In genomic region chr17:56834380-56835258, GRCh38 we compare ENCODE assay signal across 8 cellular contexts.
DNase-seq lines count a peak whose midpoint lies in the region; ATAC-seq and TF ChIP-seq lines count a peak whose summit lies in the region.

No MANE protein-coding gene starts in this region.

- peak overlapping the region in 19 of 21 experiments; percentile 31 to 86 (median 79) for H3K27ac ChIP-seq in skin epidermis

- H3K4me3 ChIP-seq in iPS-15b (ENCODE audit: low read depth, low read length): peak overlapping the region; percentile 59
- peak overlapping the region; percentile 56 to 86 (median 65) for H3K4me3 ChIP-seq in skin epidermis

- peaks cover 33% of the 10 kb centered on the region for H3K27me3 ChIP-seq in iPS-15b (ENCODE audit: control insufficient read depth, insufficient read depth, low read length)

- TF ChIP-seq EP300 in Ishikawa (IDR thresholded peaks at IDR 0.05; ENCODE audit: borderline replicate concordance): no peak

- H3K4me1 ChIP-seq in iPS-15b (ENCODE audit: control insufficient read depth, insufficient read depth, low read length): peaks cover 8% of the 10 kb centered on the region

- peak overlapping the region; percentile 51 for H3K9ac ChIP-seq in iPS-15b (ENCODE audit: low read depth, low read length)

- no peaks in the 10 kb centered on the region for H3K9me3 ChIP-seq in iPS-15b (ENCODE audit: control insufficient read depth, insufficient read depth, low read length)

- peak; percentile 50 for DNase-seq in DMS153 treated with DMSO at 0.1 percent for 48 hours (lab: John Stamatoyannopoulos, UW; ENCODE audit: unreplicated experiment)
- DNase-seq in T-helper 1 cell: peak; percentile 41 to 84 (median 64)
- peak in 46 of 58 donors; percentile 9 to 72 (median 38) for DNase-seq in anterior cingulate cortex (lab: John Stamatoyannopoulos, UW)
- no peak for DNase-seq in pons (ENCODE audit: low spot score)

- no peaks in the 10 kb centered on the region for H3K36me3 ChIP-seq in iPS-15b (ENCODE audit: control insufficient read depth, insufficient read depth, low read length)

- ATAC-seq in GM21515 (IDR thresholded peaks at IDR 0.05; ENCODE audit: unreplicated experiment): peak; percentile 34

- no peak for TF ChIP-seq RAD21 in Ishikawa (IDR thresholded peaks at IDR 0.05; ENCODE audit: low read depth)

TF ChIP-seq in Ishikawa, 13 proteins besides CTCF, POLR2A, EP300 and RAD21:
- TF ChIP-seq TCF12 (IDR thresholded peaks at IDR 0.05; ENCODE audit: low read depth) (peak; percentile 10; the same call in 1 of the 2 replicates), REST (IDR thresholded peaks at IDR 0.05; ENCODE audit: low read depth) (no peak), FOXM1 (IDR thresholded peaks at IDR 0.05; ENCODE audit: borderline replicate concordance, low read depth) (no peak), CREB1 (IDR thresholded peaks at IDR 0.05; ENCODE audit: low read depth) (no peak), ZBTB7A (IDR thresholded peaks at IDR 0.05; ENCODE audit: low read depth) (peak; percentile 26; the same call in 1 of the 2 replicates), YY1 (IDR thresholded peaks at IDR 0.05; ENCODE audit: low read depth) (peak; percentile 16; the same call in 1 of the 2 replicates), NFIC (IDR thresholded peaks at IDR 0.05) (no peak), MAX (IDR thresholded peaks at IDR 0.05) (peak; percentile 60), CEBPB (IDR thresholded peaks at IDR 0.05) (no peak), USF1 (IDR thresholded peaks at IDR 0.05) (no peak), EGR1 (IDR thresholded peaks at IDR 0.05) (no peak), TEAD4 (IDR thresholded peaks at IDR 0.05) (no peak), TAF1 (IDR thresholded peaks at IDR 0.05; ENCODE audit: low read depth) (peak; percentile 49; the same call in 1 of the 2 replicates)
